ENCODE assay signal across 7 cellular contexts in the genomic region with DNA sequence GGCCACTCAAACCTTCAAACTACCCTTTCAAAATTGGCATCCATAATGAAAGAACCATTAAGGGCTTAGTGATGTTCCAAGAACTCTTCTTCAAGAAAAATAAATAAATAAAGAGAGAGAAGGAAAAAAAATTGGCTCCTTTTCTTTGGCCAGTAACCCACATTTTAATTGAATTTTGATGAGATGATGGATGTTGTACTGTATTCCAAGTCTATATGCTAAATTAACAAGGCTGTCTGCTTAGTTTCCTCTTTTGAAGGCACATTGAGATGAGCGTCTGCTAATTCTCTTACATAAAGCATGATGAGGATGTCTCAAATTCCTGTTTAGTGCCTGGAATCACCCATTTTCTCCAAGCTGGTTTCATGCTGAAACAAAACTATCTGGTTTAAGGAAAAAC. TPM values are rescaled to one million over a fixed set of nuclear protein-coding genes. Genes with fewer than 3 reads are reported as not detected.
"Had no signal": no experiment of that assay in that cellular context is flagged by ENCODE, and none has a peak within 500 bp of the region (broad histone marks: within the 10 kb centered on the region; RNA-seq: fewer than 3 reads in every experiment).

No MANE protein-coding gene starts in this region.

- FAIRE-seq: HepG2 had no signal

- DNase-seq: GM23248, GOT3, H7, HFFc6, KBM-7 had no signal

RNA-seq across cellular contexts. Expression of gene PHOX2B, which starts 33.4 kb away (rescaled TPM):
- polyA plus RNA-seq: GM23248, HepG2, IgD-negative memory B cell had no signal
